ENCODE assay signal across 27 cellular contexts in the genomic region with DNA sequence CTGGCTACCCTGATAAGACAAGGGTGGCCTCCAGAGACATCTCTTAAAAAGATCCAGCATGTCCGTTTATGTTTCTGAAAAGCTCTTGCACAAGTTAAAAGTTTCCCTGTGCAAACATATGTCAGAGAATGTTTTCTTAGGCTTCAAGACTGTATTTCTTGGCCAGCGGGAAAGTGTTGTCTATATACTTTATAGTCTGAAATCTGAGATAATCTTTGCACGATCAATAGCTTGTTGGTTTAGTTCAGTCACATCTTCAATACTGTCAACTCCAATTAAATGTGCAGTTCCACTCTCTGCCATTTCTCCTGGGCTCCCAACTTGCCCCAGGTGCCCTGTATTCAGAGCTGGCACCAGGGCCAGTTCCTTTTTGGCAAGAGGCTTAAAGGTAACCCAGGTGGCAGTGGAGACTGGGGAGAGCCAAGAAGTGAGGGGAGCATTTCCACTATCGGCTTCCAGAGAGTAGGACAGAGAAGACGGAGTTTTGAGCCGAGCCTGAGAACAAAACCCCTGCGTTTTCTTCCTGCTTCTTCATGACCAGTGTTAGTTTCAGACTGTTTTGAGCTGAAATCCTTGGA.
DNase-seq lines count a peak whose midpoint lies in the region; ATAC-seq, FAIRE-seq and TF ChIP-seq lines count a peak whose summit lies in the region.
"Had no signal": no experiment of that assay in that cellular context is flagged by ENCODE, and none has a peak within 500 bp of the region (broad histone marks: within the 10 kb centered on the region; RNA-seq: fewer than 3 reads in every experiment).

No MANE protein-coding gene starts in this region.

- no peak for FAIRE-seq in pancreas (lab: Jason Lieb, UNC)
- FAIRE-seq in small intestine (lab: Jason Lieb, UNC): no peak
- FAIRE-seq: GM12891, GM19239, HTR-8/SVneo, K562, RCC 7860 had no signal

- BruUV-seq in MCF 10A (replicated peaks; lab: Mats Ljungman, UMichigan): no TSS peak

- H3K27ac Mint-ChIP-seq in MCF 10A (ENCODE audit: low read depth, unreplicated experiment): no peak overlapping the region
- H3K27ac Mint-ChIP-seq: B cell, CD14-positive monocyte had no signal

- in situ Hi-C loops in T47D (cut with HindIII; ENCODE audit: low pct_unique_long_range_greater_than_20kb, low sequenced_read_pairs): no loop called here

- H3K4me3 Mint-ChIP-seq in MCF 10A (ENCODE audit: unreplicated experiment): no peak overlapping the region
- H3K4me3 Mint-ChIP-seq: B cell had no signal

- WGBS in pancreas, 2 donors: 36 to 45% methylated on average over 7 of the region's 7 CpGs
- WGBS in small intestine, 3 donors: 65 to 73% (median 69%) methylated on average over 7 of the region's 7 CpGs

- H3K9me3 ChIP-seq in pancreas (no peaks in the 10 kb centered on the region), small intestine (ENCODE audit: control insufficient read depth, low read depth) (no peaks in the 10 kb centered on the region)

- H3K4me3 ChIP-seq in fibroblast of the aortic adventitia (ENCODE audit: low read depth, low read length) (no peak overlapping the region), pancreas (no peak overlapping the region), small intestine (ENCODE audit: low read depth in 1 of 2, low read length in 2 of 2) (no peak overlapping the region)
- H3K4me3 ChIP-seq: K562, SK-N-MC had no signal

- no peaks in the 10 kb centered on the region for H3K36me3 ChIP-seq in pancreas
- H3K36me3 ChIP-seq in small intestine (ENCODE audit: control insufficient read depth in 2 of 2, insufficient read depth in 2 of 2, low read length in 2 of 2): no peaks in the 10 kb centered on the region

- CTCF ChIA-PET in MCF 10A (lab: Yijun Ruan, JAX): interaction anchor here (0.5 to 0.6 kb wide), 2 partner anchors 39 to 301 kb away, joined by 3 to 4 read pairs; no protein-coding TSS in a partner anchor

- H3K27ac ChIP-seq in pancreas (no peak overlapping the region), small intestine (ENCODE audit: low read depth in 1 of 2, low read length in 1 of 2) (no peak overlapping the region)
- H3K27ac ChIP-seq: 22Rv1, SK-N-MC had no signal

- ATAC-seq in pancreas: peak; percentile 40 to 88 (median 73)
- ATAC-seq in HG03108 (IDR thresholded peaks at IDR 0.05; ENCODE audit: unreplicated experiment): no peak
- ATAC-seq: K562 had no signal

- H3K4me1 ChIP-seq in pancreas: peaks cover 0 to 4% (median 0%) of the 10 kb centered on the region in 3 donors
- no peaks in the 10 kb centered on the region for H3K4me1 ChIP-seq in small intestine (ENCODE audit: control insufficient read depth in 2 of 2, insufficient read depth in 1 of 2, low read depth in 1 of 2, low read length in 1 of 2)

- peaks cover 100% of the 10 kb centered on the region for H3K27me3 Mint-ChIP-seq in MCF 10A (ENCODE audit: insufficient read depth, unreplicated experiment)

- H3K27me3 ChIP-seq in pancreas (peaks cover 0 to 52% (median 0%) of the 10 kb centered on the region in 4 donors), small intestine (ENCODE audit: control insufficient read depth in 2 of 2, insufficient read depth in 2 of 2, low read length in 2 of 2) (peaks cover 0 to under 1% of the 10 kb centered on the region in 2 donors)

- intact Hi-C loops in MCF 10A (cut with micrococcal nuclease): no loop called here
- intact Hi-C loops in pancreas (cut with DNase I): no loop called here

- TF ChIP-seq CTCF in MCF 10A (IDR thresholded peaks at IDR 0.05; ENCODE audit: unreplicated experiment): no peak
- no peak for TF ChIP-seq CTCF in fibroblast of the aortic adventitia (IDR thresholded peaks at IDR 0.05; ENCODE audit: insufficient read depth, low read length)
- no peak for TF ChIP-seq CTCF in pancreas (IDR thresholded peaks at IDR 0.05)

- H3K9me3 Mint-ChIP-seq in MCF 10A (ENCODE audit: unreplicated experiment): no peaks in the 10 kb centered on the region

- POLR2A ChIA-PET in MCF 10A (lab: Yijun Ruan, JAX): no interaction called here

- no peaks in the 10 kb centered on the region for H3K4me1 Mint-ChIP-seq in MCF 10A (ENCODE audit: insufficient read depth, unreplicated experiment)
- H3K4me1 Mint-ChIP-seq: B cell, CD14-positive monocyte had no signal

- no peaks in the 10 kb centered on the region for H3K36me3 Mint-ChIP-seq in MCF 10A (ENCODE audit: insufficient read depth, unreplicated experiment)
- H3K36me3 Mint-ChIP-seq: CD14-positive monocyte had no signal

- DNase-seq in T47D (ENCODE audit: low read depth in 1 of 2, low spot score in 1 of 2) (peak; percentile 49 to 74), MCF 10A (ENCODE audit: unreplicated experiment) (no peak), fibroblast of the aortic adventitia (ENCODE audit: low read depth) (peak; percentile 27), pancreas (peak in 2 of 6 donors; percentile 12 to 21), HPDE6-E6E7 (ENCODE audit: extremely low spot score) (no peak), globus pallidus (ENCODE audit: low spot score) (no peak), small intestine (no peak)
- DNase-seq: Calu3, DMS79 treated with DMSO at 0.1 percent for 48 hours, GF-D8, NCI-H1048, NCI-H1417, NCI-H187 treated with DMSO at 0.1 percent for 48 hours, NCI-H446, NCI-H524 treated with DMSO at 0.1 percent for 48 hours, NCI-H774, SIG-M5 had no signal

Comparison
In these comparisons a context has a peak if more than half of its experiments do, and no peak if none do; other contexts are left out.
1. DNase-seq: peak in T47D (2 of 2) and fibroblast of the aortic adventitia (single experiment); none in MCF 10A (single experiment), HPDE6-E6E7 (single experiment), globus pallidus (single experiment) and small intestine (single experiment).